Comparison of ENCODE assay signal across 1 cellular context in genomic region chr7:17058568-17058967, GRCh38.
TF ChIP-seq lines count a peak whose summit lies in the region.

No MANE protein-coding gene starts in this region.

TF ChIP-seq in GM12878, 131 proteins besides CTCF, POLR2A, EP300 and RAD21 (continued from another document):
- no peak for TF ChIP-seq BCL3 (IDR thresholded peaks at IDR 0.05; ENCODE audit: borderline replicate concordance, insufficient read depth, low read depth, low read length, poor library complexity, severe bottlenecking)
- TF ChIP-seq E4F1 (IDR thresholded peaks at IDR 0.05; ENCODE audit: borderline replicate concordance, partially characterized antibody), result no peak
- no peak for TF ChIP-seq FOXK2 (IDR thresholded peaks at IDR 0.05)
- TF ChIP-seq ATF7 (IDR thresholded peaks at IDR 0.05; ENCODE audit: low read depth), result no peak
- TF ChIP-seq NBN (IDR thresholded peaks at IDR 0.05), result no peak
- TF ChIP-seq TCF7 (IDR thresholded peaks at IDR 0.05; ENCODE audit: borderline replicate concordance), result peak; percentile 72
- no peak for TF ChIP-seq MTA3 (IDR thresholded peaks at IDR 0.05; ENCODE audit: borderline replicate concordance, low read length)
- peak; percentile 55; the same call in 1 of the 2 replicates for TF ChIP-seq NFIC (IDR thresholded peaks at IDR 0.05; ENCODE audit: low read depth, low read length)
- TF ChIP-seq ZNF384 (IDR thresholded peaks at IDR 0.05; ENCODE audit: borderline replicate concordance, low read depth, low read length), result peak; percentile 55; the same call in 1 of the 2 replicates
- TF ChIP-seq YY1 (IDR thresholded peaks at IDR 0.05; ENCODE audit: low read depth, low read length), result no peak
- peak; percentile 63 for TF ChIP-seq RUNX3 (IDR thresholded peaks at IDR 0.05; ENCODE audit: low read length)
- TF ChIP-seq PBX3 (IDR thresholded peaks at IDR 0.05; ENCODE audit: insufficient replicate concordance, low read depth, low read length), result no peak
- TF ChIP-seq IKZF2 (IDR thresholded peaks at IDR 0.05), result peak; percentile 38 to 50; a peak in 2 of 4 replicates
- TF ChIP-seq EGR1 (IDR thresholded peaks at IDR 0.05; ENCODE audit: borderline replicate concordance in 1 of 2, low read depth in 2 of 2, low read length in 2 of 2), result no peak
- peak; percentile 30; the same call in 1 of the 2 replicates for TF ChIP-seq ATF2 (IDR thresholded peaks at IDR 0.05; ENCODE audit: low read length)
- no peak for TF ChIP-seq EED (IDR thresholded peaks at IDR 0.05; ENCODE audit: low read depth)
- TF ChIP-seq MEF2A (IDR thresholded peaks at IDR 0.05; ENCODE audit: insufficient read depth, low read depth, low read length), result no peak
- TF ChIP-seq JUNB (IDR thresholded peaks at IDR 0.05), result peak; percentile 52
- TF ChIP-seq ZNF622 (IDR thresholded peaks at IDR 0.05), result no peak
- no peak for TF ChIP-seq RAD51 (IDR thresholded peaks at IDR 0.05)
